17 cellular contexts compared by ENCODE assay signal in genomic region chr19:45777395-45777961, GRCh38. TPM values are rescaled to one million over a fixed set of nuclear protein-coding genes. Genes with fewer than 3 reads are reported as not detected.
DNase-seq lines count a peak whose midpoint lies in the region; ATAC-seq and TF ChIP-seq lines count a peak whose summit lies in the region.
"Had no signal": no experiment of that assay in that cellular context is flagged by ENCODE, and none has a peak within 500 bp of the region (broad histone marks: within the 10 kb centered on the region; RNA-seq: fewer than 3 reads in every experiment).

No MANE protein-coding gene starts in this region.

- H2BK120ac ChIP-seq in neuronal stem cell (ENCODE audit: low read depth, low read length), result no peak overlapping the region

- H4K20me1 ChIP-seq in PC-3 (ENCODE audit: low read length), result no peaks in the 10 kb centered on the region

- H3K4me1 ChIP-seq in PC-3 (ENCODE audit: insufficient read depth, low read length) (peaks cover 36% of the 10 kb centered on the region), esophagus muscularis mucosa (peaks cover 28 to 59% (median 52%) of the 10 kb centered on the region in 4 donors), neuronal stem cell (ENCODE audit: control insufficient read depth in 2 of 2, insufficient read depth in 1 of 2, low read depth in 1 of 2, low read length in 2 of 2) (peaks cover 6 to 19% of the 10 kb centered on the region in 2 donors)

- CTCF ChIA-PET in PC-3 (lab: Charles Lee), result no interaction called here

- no peak overlapping the region for H2AK5ac ChIP-seq in neuronal stem cell (ENCODE audit: low read depth, low read length)

- peak overlapping the region; percentile 32 for H4K8ac ChIP-seq in neuronal stem cell (ENCODE audit: low read depth, low read length)

- H4K91ac ChIP-seq in neuronal stem cell (ENCODE audit: low read depth, low read length, poor library complexity), result peak overlapping the region; percentile 24

- no peak overlapping the region for H2BK12ac ChIP-seq in neuronal stem cell (ENCODE audit: low read length)

- no peaks in the 10 kb centered on the region for H3K79me1 ChIP-seq in neuronal stem cell (ENCODE audit: low read depth, low read length)

- no peak overlapping the region for H3K18ac ChIP-seq in neuronal stem cell (ENCODE audit: low read length)

- no peak for ATAC-seq in PC-3
- ATAC-seq: GM12878, GM23338 had no signal

- H2BK15ac ChIP-seq in neuronal stem cell (ENCODE audit: low read length), result no peak overlapping the region

- H2BK5ac ChIP-seq in neuronal stem cell (ENCODE audit: low read length), result peak overlapping the region; percentile 60

- no peak for DNase-seq in PC-3
- DNase-seq in esophagus muscularis mucosa (ENCODE audit: extremely low spot score), result no peak
- DNase-seq in neuronal stem cell (ENCODE audit: low spot score), result no peak
- DNase-seq in AML-193 (lab: John Stamatoyannopoulos, UW), result no peak
- DNase-seq in NCI-H2107 treated with DMSO at 0.1 percent for 48 hours (lab: John Stamatoyannopoulos, UW; ENCODE audit: unreplicated experiment), result no peak
- DNase-seq in dermis blood vessel endothelial cell, result no peak
- DNase-seq in activated CD4-positive, alpha-beta T cell treated with anti-CD3 and anti-CD28 coated beads, Interleukin-2, amount 50 U/mL, for 1 hour, result no peak
- DNase-seq: CD8-positive, alpha-beta memory T cell; DMS 273 treated with DMSO at 0.1 percent for 48 hours; DMS79; H7 had no signal

- no peaks in the 10 kb centered on the region for H3K27me3 ChIP-seq in PC-3 (ENCODE audit: low read length)
- no peaks in the 10 kb centered on the region for H3K27me3 ChIP-seq in esophagus muscularis mucosa
- peaks cover 0 to 6% (median 0%) of the 10 kb centered on the region in 3 experiments for H3K27me3 ChIP-seq in neuronal stem cell (ENCODE audit: control insufficient read depth in 3 of 3, insufficient read depth in 3 of 3, low read depth in 1 of 3, low read length in 3 of 3)

- H3K79me2 ChIP-seq in PC-3 (ENCODE audit: low read length), result no peaks in the 10 kb centered on the region

- H3K9me3 ChIP-seq in PC-3 (ENCODE audit: low read length), result no peaks in the 10 kb centered on the region
- H3K9me3 ChIP-seq in esophagus muscularis mucosa, result no peaks in the 10 kb centered on the region
- no peaks in the 10 kb centered on the region for H3K9me3 ChIP-seq in neuronal stem cell (replicated peaks in 1 of 2; ENCODE audit: control insufficient read depth in 2 of 2, insufficient read depth in 1 of 2, low read depth in 1 of 2, low read length in 2 of 2)

- H3K4me2 ChIP-seq in PC-3 (ENCODE audit: low read length) (no peak overlapping the region), neuronal stem cell (ENCODE audit: insufficient read depth, low read length, poor library complexity, severe bottlenecking) (no peak overlapping the region)
- H3K4me2 ChIP-seq: GM23338 had no signal

- H3K4me3 ChIP-seq in PC-3 (ENCODE audit: low read length) (no peak overlapping the region), esophagus muscularis mucosa (no peak overlapping the region), neuronal stem cell (ENCODE audit: low read length in 2 of 2) (no peak overlapping the region)
- H3K4me3 ChIP-seq: GM12878, GM23338 had no signal

- no peaks in the 10 kb centered on the region for H3F3A ChIP-seq in PC-3 (ENCODE audit: low read length, unreplicated experiment)

- TF ChIP-seq EP300 in esophagus muscularis mucosa (IDR thresholded peaks at IDR 0.05), result no peak

- no peak overlapping the region for H3K9ac ChIP-seq in PC-3 (ENCODE audit: low read length)
- peak overlapping the region; percentile 3 for H3K9ac ChIP-seq in neuronal stem cell (ENCODE audit: low read depth, low read length, poor library complexity)

- POLR2A ChIA-PET in PC-3 (lab: Charles Lee; ENCODE audit: unreplicated experiment), result no interaction called here

- intact Hi-C loops in PC-3 (cut with micrococcal nuclease), result no loop called here
- intact Hi-C loops in esophagus muscularis mucosa (cut with DNase I), result no loop called here

- no peak overlapping the region for H3K14ac ChIP-seq in neuronal stem cell (ENCODE audit: low read length)

- no peaks in the 10 kb centered on the region for H3K9me2 ChIP-seq in PC-3 (replicated peaks; ENCODE audit: low read length)

- H3K27ac ChIP-seq in PC-3 (ENCODE audit: low read length) (no peak overlapping the region), esophagus muscularis mucosa (replicated peaks in 1 of 4) (peak overlapping the region in 3 of 4 donors; percentile 94 to 97 (median 96)), neuronal stem cell (replicated peaks; ENCODE audit: low read length) (no peak overlapping the region)

- H3K23ac ChIP-seq in neuronal stem cell (ENCODE audit: low read depth, low read length, poor library complexity), result peak overlapping the region; percentile 96

- no peak for TF ChIP-seq CTCF in PC-3 (conservative IDR thresholded peaks at IDR 0.05; ENCODE audit: low read depth, low read length)
- TF ChIP-seq CTCF in esophagus muscularis mucosa (IDR thresholded peaks at IDR 0.05), result no peak

- 86% methylated on average over 19 of the region's 34 CpGs for WGBS in esophagus muscularis mucosa
- WGBS in neuronal stem cell (ENCODE audit: extremely low coverage in 2 of 2, insufficient read length in 2 of 2, insufficient replicate concordance in 1 of 2), 2 donors, result no CpG with 5 or more reads among the region's 34 CpGs

- no peak for TF ChIP-seq POLR2A in esophagus muscularis mucosa (IDR thresholded peaks at IDR 0.05; ENCODE audit: low read depth)

- H3K4ac ChIP-seq in neuronal stem cell (ENCODE audit: low read length), result peak overlapping the region; percentile 48

- H2AFZ ChIP-seq in PC-3 (ENCODE audit: low read length) (no peak overlapping the region), neuronal stem cell (ENCODE audit: low read length) (no peak overlapping the region)
- H2AFZ ChIP-seq: GM23338 had no signal

- BruUV-seq in PC-3 (replicated peaks; lab: Mats Ljungman, UMichigan), result TSS peak; percentile 3

- H3K36me3 ChIP-seq in PC-3 (ENCODE audit: low read depth, low read length) (no peaks in the 10 kb centered on the region), esophagus muscularis mucosa (peaks cover 33 to 57% (median 48%) of the 10 kb centered on the region in 4 donors), neuronal stem cell (replicated peaks in 1 of 2; ENCODE audit: control insufficient read depth in 2 of 2, insufficient read depth in 2 of 2, low read length in 2 of 2) (peaks cover 28 to 59% of the 10 kb centered on the region in 2 donors)

RNA-seq across cellular contexts. Expression of gene DMPK, which starts 4.8 kb away (rescaled TPM):
- total RNA-seq in PC-3 (2014; rRNA removed) (18.3 and 18.9 TPM in 2 replicates), esophagus muscularis mucosa (100 to 1,000 TPM; 247 to 487 (median 347) TPM), dermis blood vessel endothelial cell (10.9 and 12.4 TPM in 2 replicates)
- polyA plus RNA-seq in neuronal stem cell (2013, experiment 1 of 2), result 29.4 TPM
- polyA plus RNA-seq in neuronal stem cell (2013, experiment 2 of 2), result 28.6 TPM

RNA-seq across cellular contexts. Expression of gene SIX5, which starts 8.4 kb away (rescaled TPM):
- total RNA-seq in PC-3 (2014; rRNA removed) (9.3 and 13.6 TPM in 2 replicates), esophagus muscularis mucosa (10 to 100 TPM; 18.2 to 39.9 (median 28.8) TPM), dermis blood vessel endothelial cell (9.8 and 11.7 TPM in 2 replicates)
- polyA plus RNA-seq in neuronal stem cell (2013, experiment 1 of 2), result 34.8 TPM
- polyA plus RNA-seq in neuronal stem cell (2013, experiment 2 of 2), result 34.5 TPM
- polyA plus RNA-seq: CD14-positive monocyte had no signal

RNA-seq across cellular contexts. Expression of gene DMWD, which starts 15.2 kb away (rescaled TPM):
- total RNA-seq in PC-3 (2014; rRNA removed), result 34.9 and 50.3 TPM in 2 replicates
- 10 to 100 TPM; 56.0 to 88.7 (median 63.3) TPM for total RNA-seq in esophagus muscularis mucosa
- polyA plus RNA-seq in neuronal stem cell (2013, experiment 1 of 2), result 36.3 TPM
- 35.8 TPM for polyA plus RNA-seq in neuronal stem cell (2013, experiment 2 of 2)
- total RNA-seq in dermis blood vessel endothelial cell, result 28.8 and 31.7 TPM in 2 replicates

RNA-seq across cellular contexts. Expression of gene RSPH6A, which starts 37.6 kb away (rescaled TPM):
- total RNA-seq in PC-3 (2014; rRNA removed) (0.12 TPM in 1 of 2 replicates, not detected in the other), esophagus muscularis mucosa (under 1 TPM in 1 of 4 donors, not detected in 3; 0.11 TPM), dermis blood vessel endothelial cell (under 0.01 and 0.05 TPM in 2 replicates)
- not detected for polyA plus RNA-seq in neuronal stem cell (2013, experiment 1 of 2)
- 0.03 TPM for polyA plus RNA-seq in neuronal stem cell (2013, experiment 2 of 2)
- total RNA-seq: G401 had no signal
- polyA plus RNA-seq: BJ; CD14-positive monocyte; CD8-positive, alpha-beta memory T cell; IgD-negative memory B cell had no signal

RNA-seq across cellular contexts. Expression of gene MEIOSIN, which starts 44.2 kb away (rescaled TPM):
- not detected in 2 replicates for total RNA-seq in PC-3 (2014; rRNA removed)
- not detected for total RNA-seq in esophagus muscularis mucosa
- 0.01 TPM for polyA plus RNA-seq in neuronal stem cell (2013, experiment 1 of 2)
- polyA plus RNA-seq in neuronal stem cell (2013, experiment 2 of 2), result 0.03 TPM
- total RNA-seq in dermis blood vessel endothelial cell, result not detected in 2 replicates
- total RNA-seq: CD8-positive, alpha-beta memory T cell; G401; H7 had no signal
- polyA plus RNA-seq: BJ; CD14-positive monocyte; CD8-positive, alpha-beta memory T cell; IgD-negative memory B cell had no signal

Comparison
In these comparisons a context has a peak if more than half of its experiments do, and no peak if none do; other contexts are left out.
1. H3K27ac ChIP-seq: peak in esophagus muscularis mucosa (3 of 4); none in PC-3 (single experiment) and neuronal stem cell (single experiment).
2. RNA of gene DMPK, which starts 4.8 kb away (total RNA-seq): 247 to 487 TPM in esophagus muscularis mucosa; 18.3 to 18.9 TPM in PC-3 and 10.9 to 12.4 TPM in dermis blood vessel endothelial cell; every median in the first group is over 10 times any median in the second.